14 cellular contexts compared by ENCODE assay signal in genomic region chr9:125427556-125427955, GRCh38.
"Had no signal": no experiment of that assay in that cellular context is flagged by ENCODE, and none has a peak within 500 bp of the region (broad histone marks: within the 10 kb centered on the region; RNA-seq: fewer than 3 reads in every experiment).

No MANE protein-coding gene starts in this region.

- H3K27ac Mint-ChIP-seq: naive thymus-derived CD4-positive, alpha-beta T cell had no signal

- H3K36me3 ChIP-seq: heart left ventricle, left ventricle myocardium inferior, ovary, right atrium auricular region, tibial artery, upper lobe of right lung, vagina had no signal

- H3K4me3 Mint-ChIP-seq: naive thymus-derived CD4-positive, alpha-beta T cell had no signal

- H3K27me3 Mint-ChIP-seq: naive thymus-derived CD4-positive, alpha-beta T cell had no signal

- DNase-seq: effector memory CD4-positive, alpha-beta T cell; islet precursor cell; left ventricle myocardium inferior; nucleus accumbens; ovary; stimulated activated naive CD4-positive, alpha-beta T cell treated with Interleukin-2 at 50 U/mL for 16 hours; tibial artery had no signal

- H3K4me1 Mint-ChIP-seq: naive thymus-derived CD4-positive, alpha-beta T cell had no signal

- H3K4me3 ChIP-seq: heart left ventricle, left ventricle myocardium inferior, lung, ovary, right atrium auricular region, smooth muscle cell, tibial artery, upper lobe of right lung, vagina had no signal

- H3K36me3 Mint-ChIP-seq: naive thymus-derived CD4-positive, alpha-beta T cell had no signal

- H3K27me3 ChIP-seq: heart left ventricle, ovary, right atrium auricular region, tibial artery, upper lobe of right lung, vagina had no signal

- H3K4me1 ChIP-seq: heart left ventricle, right atrium auricular region, tibial artery, upper lobe of right lung had no signal

- H3K9me3 ChIP-seq: heart left ventricle, left ventricle myocardium inferior, ovary, right atrium auricular region, tibial artery, upper lobe of right lung, vagina had no signal

- H3K27ac ChIP-seq: heart left ventricle, left ventricle myocardium inferior, right atrium auricular region, tibial artery, upper lobe of right lung, vagina had no signal

- H3K4me2 ChIP-seq: smooth muscle cell had no signal
